ENCODE assay signal across 28 cellular contexts in the genomic region with DNA sequence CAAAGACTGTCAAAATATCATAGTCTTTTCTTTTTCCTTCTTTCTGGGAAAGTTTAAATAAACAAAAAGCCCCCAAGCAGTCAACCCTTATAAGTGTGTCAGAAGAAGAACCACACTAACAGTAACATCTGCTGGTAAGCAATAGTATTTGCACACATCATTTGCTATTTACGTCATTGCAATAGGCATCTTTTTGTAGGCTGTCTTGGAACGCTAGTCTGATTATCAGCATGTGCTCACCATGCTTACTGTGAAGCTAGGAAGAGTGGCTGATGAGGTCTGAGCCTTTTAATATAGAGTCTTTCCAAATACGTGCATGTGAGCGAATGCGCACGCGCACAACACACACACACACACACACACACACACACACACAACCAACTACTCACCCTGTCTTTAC.
"Had no signal": no experiment of that assay in that cellular context is flagged by ENCODE, and none has a peak within 500 bp of the region (broad histone marks: within the 10 kb centered on the region; RNA-seq: fewer than 3 reads in every experiment).

No MANE protein-coding gene starts in this region.

- H3K27me3 ChIP-seq: stomach, suprapubic skin, testis, thyroid gland, tibial artery, tibial nerve, transverse colon, upper lobe of left lung, upper lobe of right lung, uterus, vagina had no signal

- H3K4me3 ChIP-seq: stomach, suprapubic skin, testis, thoracic aorta, thyroid gland, tibial artery, tibial nerve, transverse colon, upper lobe of left lung, upper lobe of right lung, uterus, vagina had no signal

- H3K4me1 Mint-ChIP-seq: stimulated activated effector memory CD8-positive, alpha-beta T cell treated with anti-CD3 and anti-CD28 coated beads, Interleukin-12 subunit alpha, Interleukin-12 subunit beta, amount 100 ng/mL, for 72 hours; stimulated activated memory B cell treated with anti-CD40 and anti-IgM and Interleukin-4, amounts not matched to agents 10 μg/mL and 1 μg/mL and 100 μg/mL, for 72 hours; stimulated activated naive B cell treated with anti-CD40 and anti-IgM and Interleukin-4, amounts not matched to agents 10 μg/mL and 1 μg/mL and 100 μg/mL, for 72 hours; stimulated activated naive CD8-positive, alpha-beta T cell treated with anti-CD3 and anti-CD28 coated beads, Interleukin-15, amount 100 ng/mL, for 72 hours had no signal

- H3K27ac Mint-ChIP-seq: stimulated activated effector memory CD8-positive, alpha-beta T cell treated with anti-CD3 and anti-CD28 coated beads, Interleukin-12 subunit alpha, Interleukin-12 subunit beta, amount 100 ng/mL, for 72 hours; stimulated activated memory B cell treated with anti-CD40 and anti-IgM and Interleukin-4, amounts not matched to agents 10 μg/mL and 1 μg/mL and 100 μg/mL, for 72 hours; stimulated activated naive B cell treated with anti-CD40 and anti-IgM and Interleukin-4, amounts not matched to agents 10 μg/mL and 1 μg/mL and 100 μg/mL, for 72 hours; stimulated activated naive CD8-positive, alpha-beta T cell treated with anti-CD3 and anti-CD28 coated beads, Interleukin-15, amount 100 ng/mL, for 72 hours; stimulated activated naive CD8-positive, alpha-beta T cell treated with anti-CD3 and anti-CD28 coated beads, Interleukin-15, Interleukin-2, amounts not matched to agents 100 ng/mL and 50 ng/mL, for 24 hours; type B pancreatic cell had no signal

- H3K27me3 Mint-ChIP-seq: stimulated activated memory B cell treated with anti-CD40 and anti-IgM and Interleukin-4, amounts not matched to agents 10 μg/mL and 1 μg/mL and 100 μg/mL, for 72 hours; stimulated activated naive B cell treated with anti-CD40 and anti-IgM and Interleukin-4, amounts not matched to agents 10 μg/mL and 1 μg/mL and 100 μg/mL, for 72 hours; stimulated activated naive CD8-positive, alpha-beta T cell treated with anti-CD3 and anti-CD28 coated beads, Interleukin-15, amount 100 ng/mL, for 72 hours; stimulated activated naive CD8-positive, alpha-beta T cell treated with anti-CD3 and anti-CD28 coated beads, Interleukin-15, Interleukin-2, amounts not matched to agents 100 ng/mL and 50 ng/mL, for 24 hours had no signal

- H3K9me3 Mint-ChIP-seq: stimulated activated naive B cell treated with anti-CD40 and anti-IgM and Interleukin-4, amounts not matched to agents 10 μg/mL and 1 μg/mL and 100 μg/mL, for 72 hours had no signal

- H3K4me3 Mint-ChIP-seq: stimulated activated effector memory CD8-positive, alpha-beta T cell treated with anti-CD3 and anti-CD28 coated beads, Interleukin-12 subunit alpha, Interleukin-12 subunit beta, amount 100 ng/mL, for 72 hours; stimulated activated memory B cell treated with anti-CD40 and anti-IgM and Interleukin-4, amounts not matched to agents 10 μg/mL and 1 μg/mL and 100 μg/mL, for 72 hours; stimulated activated naive B cell treated with anti-CD40 and anti-IgM and Interleukin-4, amounts not matched to agents 10 μg/mL and 1 μg/mL and 100 μg/mL, for 72 hours; stimulated activated naive CD8-positive, alpha-beta T cell treated with anti-CD3 and anti-CD28 coated beads, Interleukin-15, amount 100 ng/mL, for 72 hours; stimulated activated naive CD8-positive, alpha-beta T cell treated with anti-CD3 and anti-CD28 coated beads, Interleukin-15, Interleukin-2, amounts not matched to agents 100 ng/mL and 50 ng/mL, for 24 hours; type B pancreatic cell had no signal

- H3K9me3 ChIP-seq: testis, thoracic aorta, thyroid gland, tibial nerve, transverse colon, upper lobe of left lung, upper lobe of right lung, uterus, vagina had no signal

- ATAC-seq: stimulated activated effector memory CD8-positive, alpha-beta T cell treated with anti-CD3 and anti-CD28 coated beads, Interleukin-12 subunit alpha, Interleukin-12 subunit beta, amount 100 ng/mL, for 72 hours; stimulated activated memory B cell treated with anti-CD40 and anti-IgM and Interleukin-4, amounts not matched to agents 10 μg/mL and 1 μg/mL and 100 μg/mL, for 72 hours; stimulated activated naive B cell treated with anti-CD40 and anti-IgM and Interleukin-4, amounts not matched to agents 10 μg/mL and 1 μg/mL and 100 μg/mL, for 72 hours; stimulated activated naive CD8-positive, alpha-beta T cell treated with anti-CD3 and anti-CD28 coated beads, Interleukin-15, amount 100 ng/mL, for 72 hours; stimulated activated naive CD8-positive, alpha-beta T cell treated with anti-CD3 and anti-CD28 coated beads, Interleukin-15, Interleukin-2, amounts not matched to agents 100 U/mL and 50 U/mL, for 24 hours; upper lobe of right lung had no signal

- H3K36me3 ChIP-seq: stomach, suprapubic skin, thoracic aorta, thyroid gland, tibial artery, tibial nerve, transverse colon, upper lobe of left lung, upper lobe of right lung, vagina had no signal

- H3K27ac ChIP-seq: stomach, suprapubic skin, testis, thoracic aorta, thyroid gland, tibial artery, tibial nerve, transverse colon, upper lobe of left lung, upper lobe of right lung, uterus, vagina had no signal

- H3K4me1 ChIP-seq: stomach, suprapubic skin, testis, thyroid gland, tibial artery, tibial nerve, transverse colon, upper lobe of left lung, upper lobe of right lung, uterus, vagina had no signal

- H3K36me3 Mint-ChIP-seq: stimulated activated effector memory CD8-positive, alpha-beta T cell treated with anti-CD3 and anti-CD28 coated beads, Interleukin-12 subunit alpha, Interleukin-12 subunit beta, amount 100 ng/mL, for 72 hours; stimulated activated memory B cell treated with anti-CD40 and anti-IgM and Interleukin-4, amounts not matched to agents 10 μg/mL and 1 μg/mL and 100 μg/mL, for 72 hours; stimulated activated naive B cell treated with anti-CD40 and anti-IgM and Interleukin-4, amounts not matched to agents 10 μg/mL and 1 μg/mL and 100 μg/mL, for 72 hours; type B pancreatic cell had no signal

- DNase-seq: stimulated activated CD4-positive, alpha-beta T cell treated with anti-CD3 and anti-CD28 coated beads, Interleukin-2, amount 100 ng/mL, for 48 hours; stimulated activated CD4-positive, alpha-beta T cell treated with anti-CD3 and anti-CD28 coated beads, Interleukin-4, amount 100 ng/mL, for 1 hour; stimulated activated CD4-positive, alpha-beta T cell treated with anti-CD3 and anti-CD28 coated beads, Interleukin-4, amount 100 ng/mL, for 24 hours; stimulated activated CD4-positive, alpha-beta T cell treated with anti-CD3 and anti-CD28 coated beads, Interleukin-4, amount 100 ng/mL, for 4 hours; stimulated activated CD8-positive, alpha-beta memory T cell treated with anti-CD3 and anti-CD28 coated beads, Interleukin-4, amount 100 ng/mL, for 48 hours; stimulated activated naive B cell treated with anti-CD40 and anti-IgM and Interleukin-4, amounts not matched to agents 10 μg/mL and 1 μg/mL and 100 μg/mL, for 72 hours; stimulated activated naive CD4-positive, alpha-beta T cell; stimulated activated naive CD4-positive, alpha-beta T cell treated with Interleukin-2 at 50 U/mL for 16 hours; stimulated activated naive CD8-positive, alpha-beta T cell treated with anti-CD3 and anti-CD28 coated beads, Interleukin-15, amount 100 ng/mL, for 72 hours; stimulated activated naive CD8-positive, alpha-beta T cell treated with anti-CD3 and anti-CD28 coated beads, Interleukin-15, Interleukin-2, amounts not matched to agents 100 U/mL and 50 U/mL, for 24 hours; stomach; substantia nigra; testis; thyroid gland; tibial artery; transverse colon; trophoblast cell; upper lobe of left lung; upper lobe of right lung; uterus had no signal
